In the genomic region with DNA sequence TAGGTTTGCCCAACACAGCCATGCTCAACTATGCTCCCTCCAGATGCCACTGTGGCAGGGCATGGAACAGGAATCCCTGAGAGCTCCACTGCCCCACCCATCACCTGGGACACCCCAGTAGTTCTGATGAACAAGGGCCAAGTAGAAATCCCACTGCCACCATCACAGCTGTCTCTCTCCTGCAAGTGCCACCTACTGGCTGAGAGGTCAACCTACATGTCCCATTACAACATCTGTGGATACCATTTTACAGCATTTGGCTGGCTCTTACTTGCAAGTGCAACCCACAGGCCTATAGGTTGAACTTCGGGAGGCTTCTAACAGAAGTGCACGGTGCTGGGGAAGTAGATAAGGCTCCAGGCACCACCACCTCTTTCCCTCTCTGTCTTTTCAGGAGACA, we compare ENCODE assay signal across 2 cellular contexts.
TF ChIP-seq lines count a peak whose summit lies in the region.

No MANE protein-coding gene starts in this region.

TF ChIP-seq in SK-N-SH, 30 proteins besides CTCF, POLR2A, EP300 and RAD21 (continued from another document):
- TF ChIP-seq, protein P1, sequence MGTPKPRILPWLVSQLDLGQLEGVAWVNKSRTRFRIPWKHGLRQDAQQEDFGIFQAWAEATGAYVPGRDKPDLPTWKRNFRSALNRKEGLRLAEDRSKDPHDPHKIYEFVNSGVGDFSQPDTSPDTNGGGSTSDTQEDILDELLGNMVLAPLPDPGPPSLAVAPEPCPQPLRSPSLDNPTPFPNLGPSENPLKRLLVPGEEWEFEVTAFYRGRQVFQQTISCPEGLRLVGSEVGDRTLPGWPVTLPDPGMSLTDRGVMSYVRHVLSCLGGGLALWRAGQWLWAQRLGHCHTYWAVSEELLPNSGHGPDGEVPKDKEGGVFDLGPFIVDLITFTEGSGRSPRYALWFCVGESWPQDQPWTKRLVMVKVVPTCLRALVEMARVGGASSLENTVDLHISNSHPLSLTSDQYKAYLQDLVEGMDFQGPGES (IDR thresholded peaks at IDR 0.05; ENCODE audit: low read depth, low read length), result no peak
- TF ChIP-seq SMC3 (IDR thresholded peaks at IDR 0.05; ENCODE audit: low read depth, low read length), result no peak
- TF ChIP-seq, protein P2, sequence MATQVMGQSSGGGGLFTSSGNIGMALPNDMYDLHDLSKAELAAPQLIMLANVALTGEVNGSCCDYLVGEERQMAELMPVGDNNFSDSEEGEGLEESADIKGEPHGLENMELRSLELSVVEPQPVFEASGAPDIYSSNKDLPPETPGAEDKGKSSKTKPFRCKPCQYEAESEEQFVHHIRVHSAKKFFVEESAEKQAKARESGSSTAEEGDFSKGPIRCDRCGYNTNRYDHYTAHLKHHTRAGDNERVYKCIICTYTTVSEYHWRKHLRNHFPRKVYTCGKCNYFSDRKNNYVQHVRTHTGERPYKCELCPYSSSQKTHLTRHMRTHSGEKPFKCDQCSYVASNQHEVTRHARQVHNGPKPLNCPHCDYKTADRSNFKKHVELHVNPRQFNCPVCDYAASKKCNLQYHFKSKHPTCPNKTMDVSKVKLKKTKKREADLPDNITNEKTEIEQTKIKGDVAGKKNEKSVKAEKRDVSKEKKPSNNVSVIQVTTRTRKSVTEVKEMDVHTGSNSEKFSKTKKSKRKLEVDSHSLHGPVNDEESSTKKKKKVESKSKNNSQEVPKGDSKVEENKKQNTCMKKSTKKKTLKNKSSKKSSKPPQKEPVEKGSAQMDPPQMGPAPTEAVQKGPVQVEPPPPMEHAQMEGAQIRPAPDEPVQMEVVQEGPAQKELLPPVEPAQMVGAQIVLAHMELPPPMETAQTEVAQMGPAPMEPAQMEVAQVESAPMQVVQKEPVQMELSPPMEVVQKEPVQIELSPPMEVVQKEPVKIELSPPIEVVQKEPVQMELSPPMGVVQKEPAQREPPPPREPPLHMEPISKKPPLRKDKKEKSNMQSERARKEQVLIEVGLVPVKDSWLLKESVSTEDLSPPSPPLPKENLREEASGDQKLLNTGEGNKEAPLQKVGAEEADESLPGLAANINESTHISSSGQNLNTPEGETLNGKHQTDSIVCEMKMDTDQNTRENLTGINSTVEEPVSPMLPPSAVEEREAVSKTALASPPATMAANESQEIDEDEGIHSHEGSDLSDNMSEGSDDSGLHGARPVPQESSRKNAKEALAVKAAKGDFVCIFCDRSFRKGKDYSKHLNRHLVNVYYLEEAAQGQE (IDR thresholded peaks at IDR 0.05; ENCODE audit: low read depth, low read length), result no peak
- TF ChIP-seq, protein P3, sequence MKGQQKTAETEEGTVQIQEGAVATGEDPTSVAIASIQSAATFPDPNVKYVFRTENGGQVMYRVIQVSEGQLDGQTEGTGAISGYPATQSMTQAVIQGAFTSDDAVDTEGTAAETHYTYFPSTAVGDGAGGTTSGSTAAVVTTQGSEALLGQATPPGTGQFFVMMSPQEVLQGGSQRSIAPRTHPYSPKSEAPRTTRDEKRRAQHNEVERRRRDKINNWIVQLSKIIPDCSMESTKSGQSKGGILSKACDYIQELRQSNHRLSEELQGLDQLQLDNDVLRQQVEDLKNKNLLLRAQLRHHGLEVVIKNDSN (IDR thresholded peaks at IDR 0.05; ENCODE audit: borderline replicate concordance, low read depth), result no peak
- TF ChIP-seq TCF12 (IDR thresholded peaks at IDR 0.05), result no peak
- TF ChIP-seq, protein P4, sequence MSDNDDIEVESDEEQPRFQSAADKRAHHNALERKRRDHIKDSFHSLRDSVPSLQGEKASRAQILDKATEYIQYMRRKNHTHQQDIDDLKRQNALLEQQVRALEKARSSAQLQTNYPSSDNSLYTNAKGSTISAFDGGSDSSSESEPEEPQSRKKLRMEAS (IDR thresholded peaks at IDR 0.05; ENCODE audit: low read depth), result no peak
- no peak for TF ChIP-seq NRF1 (IDR thresholded peaks at IDR 0.05; ENCODE audit: low read depth, low read length)
- TF ChIP-seq CHD2 (IDR thresholded peaks at IDR 0.05; ENCODE audit: low read length, partially characterized antibody), result no peak
- no peak for TF ChIP-seq GATA2 (CRISPR knock-in tag; IDR thresholded peaks at IDR 0.05)
- no peak for TF ChIP-seq JUND (IDR thresholded peaks at IDR 0.05)
- TF ChIP-seq POLR2AphosphoS5 (IDR thresholded peaks at IDR 0.05; ENCODE audit: low read depth, low read length), result no peak
- no peak for TF ChIP-seq RCOR1 (IDR thresholded peaks at IDR 0.05; ENCODE audit: low read length)

TF ChIP-seq in SK-N-SH treated with all-trans-retinoic acid at 6 μM for 48 hours, 23 proteins besides CTCF, POLR2A, EP300 and RAD21 (continued from another document):
- TF ChIP-seq, protein P5, sequence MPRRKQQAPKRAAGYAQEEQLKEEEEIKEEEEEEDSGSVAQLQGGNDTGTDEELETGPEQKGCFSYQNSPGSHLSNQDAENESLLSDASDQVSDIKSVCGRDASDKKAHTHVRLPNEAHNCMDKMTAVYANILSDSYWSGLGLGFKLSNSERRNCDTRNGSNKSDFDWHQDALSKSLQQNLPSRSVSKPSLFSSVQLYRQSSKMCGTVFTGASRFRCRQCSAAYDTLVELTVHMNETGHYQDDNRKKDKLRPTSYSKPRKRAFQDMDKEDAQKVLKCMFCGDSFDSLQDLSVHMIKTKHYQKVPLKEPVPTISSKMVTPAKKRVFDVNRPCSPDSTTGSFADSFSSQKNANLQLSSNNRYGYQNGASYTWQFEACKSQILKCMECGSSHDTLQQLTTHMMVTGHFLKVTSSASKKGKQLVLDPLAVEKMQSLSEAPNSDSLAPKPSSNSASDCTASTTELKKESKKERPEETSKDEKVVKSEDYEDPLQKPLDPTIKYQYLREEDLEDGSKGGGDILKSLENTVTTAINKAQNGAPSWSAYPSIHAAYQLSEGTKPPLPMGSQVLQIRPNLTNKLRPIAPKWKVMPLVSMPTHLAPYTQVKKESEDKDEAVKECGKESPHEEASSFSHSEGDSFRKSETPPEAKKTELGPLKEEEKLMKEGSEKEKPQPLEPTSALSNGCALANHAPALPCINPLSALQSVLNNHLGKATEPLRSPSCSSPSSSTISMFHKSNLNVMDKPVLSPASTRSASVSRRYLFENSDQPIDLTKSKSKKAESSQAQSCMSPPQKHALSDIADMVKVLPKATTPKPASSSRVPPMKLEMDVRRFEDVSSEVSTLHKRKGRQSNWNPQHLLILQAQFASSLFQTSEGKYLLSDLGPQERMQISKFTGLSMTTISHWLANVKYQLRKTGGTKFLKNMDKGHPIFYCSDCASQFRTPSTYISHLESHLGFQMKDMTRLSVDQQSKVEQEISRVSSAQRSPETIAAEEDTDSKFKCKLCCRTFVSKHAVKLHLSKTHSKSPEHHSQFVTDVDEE (CRISPR knock-in tag; IDR thresholded peaks at IDR 0.05), result no peak
- TF ChIP-seq, protein P6, sequence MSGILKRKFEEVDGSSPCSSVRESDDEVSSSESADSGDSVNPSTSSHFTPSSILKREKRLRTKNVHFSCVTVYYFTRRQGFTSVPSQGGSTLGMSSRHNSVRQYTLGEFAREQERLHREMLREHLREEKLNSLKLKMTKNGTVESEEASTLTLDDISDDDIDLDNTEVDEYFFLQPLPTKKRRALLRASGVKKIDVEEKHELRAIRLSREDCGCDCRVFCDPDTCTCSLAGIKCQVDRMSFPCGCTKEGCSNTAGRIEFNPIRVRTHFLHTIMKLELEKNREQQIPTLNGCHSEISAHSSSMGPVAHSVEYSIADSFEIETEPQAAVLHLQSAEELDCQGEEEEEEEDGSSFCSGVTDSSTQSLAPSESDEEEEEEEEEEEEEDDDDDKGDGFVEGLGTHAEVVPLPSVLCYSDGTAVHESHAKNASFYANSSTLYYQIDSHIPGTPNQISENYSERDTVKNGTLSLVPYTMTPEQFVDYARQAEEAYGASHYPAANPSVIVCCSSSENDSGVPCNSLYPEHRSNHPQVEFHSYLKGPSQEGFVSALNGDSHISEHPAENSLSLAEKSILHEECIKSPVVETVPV (CRISPR knock-in tag; IDR thresholded peaks at IDR 0.05), result no peak
- TF ChIP-seq TOX (CRISPR knock-in tag; IDR thresholded peaks at IDR 0.05; ENCODE audit: borderline replicate concordance) (no peak), ZNF565 (CRISPR knock-in tag; conservative IDR thresholded peaks at IDR 0.05; ENCODE audit: low read depth) (no peak)
